In the genomic region with DNA sequence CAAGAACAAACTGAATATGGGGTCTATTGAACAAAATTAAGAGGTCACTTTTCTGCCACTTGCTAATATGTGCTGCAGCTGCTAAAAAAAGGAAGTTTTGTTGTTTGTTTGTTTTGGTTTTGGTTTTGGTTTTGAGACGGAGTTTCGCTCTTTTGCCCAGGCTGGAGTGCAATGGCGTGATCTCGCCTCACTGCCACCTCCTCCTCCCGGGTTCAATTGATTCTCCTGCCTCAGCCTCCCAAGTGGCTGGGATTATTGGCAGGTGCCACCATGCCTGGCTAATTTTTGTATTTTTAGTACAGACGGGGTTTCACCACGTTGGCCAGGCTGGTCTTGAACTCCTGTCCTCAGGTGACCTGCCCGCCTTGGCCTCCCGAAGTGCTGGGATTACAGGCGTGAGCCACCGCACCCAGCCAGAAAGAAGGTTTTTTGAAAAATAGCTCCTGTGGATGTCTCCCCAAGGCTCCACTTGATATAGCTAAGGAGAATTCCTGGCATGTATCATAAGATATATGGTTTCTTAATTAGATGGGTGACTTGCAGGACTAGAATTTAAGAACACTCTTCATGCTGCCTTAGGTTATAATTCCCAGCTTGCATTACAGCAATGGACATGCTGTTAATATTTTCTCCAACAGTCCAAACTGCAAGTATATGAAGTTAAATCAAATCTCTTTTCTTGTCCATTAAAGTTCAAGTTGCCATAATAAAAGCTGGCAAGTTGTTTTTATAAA, we compare ENCODE assay signal across 10 cellular contexts.
DNase-seq lines count a peak whose midpoint lies in the region; ATAC-seq and TF ChIP-seq lines count a peak whose summit lies in the region.
"Had no signal": no experiment of that assay in that cellular context is flagged by ENCODE, and none has a peak within 500 bp of the region (broad histone marks: within the 10 kb centered on the region; RNA-seq: fewer than 3 reads in every experiment).

No MANE protein-coding gene starts in this region.

- TF ChIP-seq EP300 in gastroesophageal sphincter (IDR thresholded peaks at IDR 0.05): no peak

- peaks cover 49 to 64% (median 61%) of the 10 kb centered on the region in 3 donors for H3K4me1 Mint-ChIP-seq in CD8-positive, alpha-beta memory T cell

- DNase-seq in CD8-positive, alpha-beta memory T cell: peak in 2 of 5 donors; percentile 37 to 52
- DNase-seq in NCI-H345 treated with DMSO at 0.1 percent for 48 hours (lab: John Stamatoyannopoulos, UW; ENCODE audit: unreplicated experiment) (no peak), tibial artery (no peak), cerebellar nuclear complex (lab: John Stamatoyannopoulos, UW) (no peak)
- no peak for DNase-seq in stimulated activated CD8-positive, alpha-beta memory T cell treated with anti-CD3 and anti-CD28 coated beads, Interleukin-4, amount 100 ng/mL, for 48 hours
- DNase-seq: stimulated activated naive CD8-positive, alpha-beta T cell treated with anti-CD3 and anti-CD28 coated beads, Interleukin-15, Interleukin-2, amounts not matched to agents 100 U/mL and 50 U/mL, for 24 hours had no signal

- H3K4me1 ChIP-seq in CD8-positive, alpha-beta memory T cell (ENCODE audit: insufficient read depth, low read length): peaks cover 24% of the 10 kb centered on the region
- peaks cover 0 to 18% (median 0%) of the 10 kb centered on the region in 3 donors for H3K4me1 ChIP-seq in gastroesophageal sphincter
- peaks cover 0 to 13% (median 4%) of the 10 kb centered on the region in 4 donors for H3K4me1 ChIP-seq in tibial artery

- H3K36me3 ChIP-seq in CD8-positive, alpha-beta memory T cell (ENCODE audit: insufficient read depth, low read length): no peaks in the 10 kb centered on the region
- H3K36me3 ChIP-seq in gastroesophageal sphincter: no peaks in the 10 kb centered on the region
- no peaks in the 10 kb centered on the region for H3K36me3 ChIP-seq in tibial artery

- H3K4me3 ChIP-seq in CD8-positive, alpha-beta memory T cell (ENCODE audit: low read length): no peak overlapping the region
- H3K4me3 ChIP-seq in gastroesophageal sphincter (no peak overlapping the region), tibial artery (peak overlapping the region in 1 of 2 donors; percentile 14)

- ATAC-seq in GM19372 (IDR thresholded peaks at IDR 0.05; ENCODE audit: low read depth, unreplicated experiment): peak; percentile 47
- ATAC-seq in HG03354 (IDR thresholded peaks at IDR 0.05; ENCODE audit: poor library complexity, severe bottlenecking, unreplicated experiment): peak; percentile 64
- ATAC-seq in gastroesophageal sphincter: no peak
- ATAC-seq: activated CD4-positive, CD25-positive, alpha-beta regulatory T cell treated with anti-CD3 and anti-CD28 coated beads, Interleukin-2, amount 50 U/mL, for 24 hours; stimulated activated naive CD8-positive, alpha-beta T cell treated with anti-CD3 and anti-CD28 coated beads, Interleukin-15, Interleukin-2, amounts not matched to agents 100 U/mL and 50 U/mL, for 24 hours had no signal

- peak overlapping the region; percentile 66 to 92 (median 83) for H3K4me3 Mint-ChIP-seq in CD8-positive, alpha-beta memory T cell

- no peaks in the 10 kb centered on the region for H3K36me3 Mint-ChIP-seq in CD8-positive, alpha-beta memory T cell

- H3K27me3 Mint-ChIP-seq in CD8-positive, alpha-beta memory T cell: peaks cover 0 to 2% of the 10 kb centered on the region in 2 donors

- peak overlapping the region; percentile 85 to 97 (median 91) for H3K27ac Mint-ChIP-seq in CD8-positive, alpha-beta memory T cell

- TF ChIP-seq CTCF in gastroesophageal sphincter (IDR thresholded peaks at IDR 0.05) (no peak), tibial artery (IDR thresholded peaks at IDR 0.05) (no peak)

- intact Hi-C loops in tibial artery (cut with DNase I; ENCODE audit: low total_unique reads): no loop called here

- no peaks in the 10 kb centered on the region for H3K27me3 ChIP-seq in CD8-positive, alpha-beta memory T cell (ENCODE audit: insufficient read depth, low read length, poor library complexity, severe bottlenecking)
- H3K27me3 ChIP-seq in gastroesophageal sphincter (no peaks in the 10 kb centered on the region), tibial artery (no peaks in the 10 kb centered on the region)

- H3K9me3 Mint-ChIP-seq in CD8-positive, alpha-beta memory T cell: peaks cover 0 to 4% (median 0%) of the 10 kb centered on the region in 5 donors

- H3K9me3 ChIP-seq in CD8-positive, alpha-beta memory T cell (ENCODE audit: low read length): no peaks in the 10 kb centered on the region
- no peaks in the 10 kb centered on the region for H3K9me3 ChIP-seq in gastroesophageal sphincter
- no peaks in the 10 kb centered on the region for H3K9me3 ChIP-seq in tibial artery

- POLR2A ChIA-PET in CD8-positive, alpha-beta memory T cell (lab: Charles Lee): interaction anchor here (0.6 to 0.7 kb wide), 2 partner anchors 10 to 77 kb away, joined by 3 read pairs; no protein-coding TSS in a partner anchor

- TF ChIP-seq POLR2A in gastroesophageal sphincter (IDR thresholded peaks at IDR 0.05): no peak

- WGBS in gastroesophageal sphincter (ENCODE audit: low coverage in 1 of 2), 2 donors: 67 to 70% methylated on average over 3 to 10 of the region's 11 CpGs

- CTCF ChIA-PET in CD8-positive, alpha-beta memory T cell (lab: Charles Lee): interaction anchor here (0.9 to 1.4 kb wide), 4 partner anchors 22 to 284 kb away, joined by 3 to 6 read pairs (median 3); no protein-coding TSS in a partner anchor

- H3K27ac ChIP-seq in CD8-positive, alpha-beta memory T cell (ENCODE audit: low read depth, low read length): no peak overlapping the region
- peak overlapping the region in 3 of 4 donors; percentile 26 to 48 (median 40) for H3K27ac ChIP-seq in gastroesophageal sphincter
- H3K27ac ChIP-seq in tibial artery: no peak overlapping the region

Comparison
In these comparisons a context has a peak if more than half of its experiments do, and no peak if none do; other contexts are left out.
1. H3K27ac ChIP-seq: peak in gastroesophageal sphincter (3 of 4); none in CD8-positive, alpha-beta memory T cell (single experiment) and tibial artery (0 of 2).